ENCODE assay signal across 9 cellular contexts in the genomic region with DNA sequence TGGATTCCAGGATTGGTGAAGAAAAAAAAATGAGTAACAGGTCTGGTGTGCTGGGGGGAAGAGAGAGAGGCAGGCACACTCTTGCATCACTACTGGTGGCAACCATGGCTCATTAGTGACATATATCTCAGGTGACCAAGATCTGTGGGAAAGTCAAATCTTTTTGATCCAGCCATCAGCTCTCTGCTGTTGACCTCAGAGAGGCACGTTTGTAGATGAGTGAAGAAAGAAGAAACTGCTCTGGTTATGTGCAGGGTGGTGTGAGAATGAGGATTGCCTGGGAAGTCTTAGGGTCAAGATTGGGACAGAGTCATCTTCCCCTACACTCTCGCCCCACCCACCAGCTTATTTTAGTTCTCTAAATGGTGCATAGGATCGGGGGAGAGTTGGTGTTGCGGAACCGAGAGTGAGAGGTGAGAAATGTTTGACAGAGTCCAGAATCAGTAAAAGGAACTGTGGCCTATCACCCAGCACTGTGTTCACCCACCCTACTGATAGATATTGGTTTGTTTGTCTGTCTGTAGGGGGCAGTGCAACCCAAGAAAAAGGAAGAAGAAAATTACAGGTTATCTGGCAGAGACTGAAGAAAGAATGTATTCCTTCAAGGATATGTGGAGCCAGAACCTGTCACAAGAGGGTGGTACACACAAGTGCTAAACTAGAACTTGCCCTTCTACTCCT. TPM values are rescaled to one million over a fixed set of nuclear protein-coding genes. Genes with fewer than 3 reads are reported as not detected.
DNase-seq lines count a peak whose midpoint lies in the region; ATAC-seq and TF ChIP-seq lines count a peak whose summit lies in the region.
"Had no signal": no experiment of that assay in that cellular context is flagged by ENCODE, and none has a peak within 500 bp of the region (broad histone marks: within the 10 kb centered on the region; RNA-seq: fewer than 3 reads in every experiment).

No MANE protein-coding gene starts in this region.

- H3K27ac ChIP-seq in A673 (ENCODE audit: low read depth, low read length, poor library complexity, severe bottlenecking) (no peak overlapping the region), tibial artery (no peak overlapping the region)

- BruUV-seq in A673 (replicated peaks; lab: Mats Ljungman, UMichigan), result no TSS peak

- H3K9me3 ChIP-seq in A673 (ENCODE audit: low read depth, low read length, poor library complexity, severe bottlenecking) (no peaks in the 10 kb centered on the region), tibial artery (no peaks in the 10 kb centered on the region)

- DNase-seq in A673 (ENCODE audit: low spot score) (peak; percentile 83), GM03348 (ENCODE audit: low spot score) (peak; percentile 52), H4 (ENCODE audit: low spot score) (peak; percentile 79), RPMI7951 (ENCODE audit: low read depth) (peak; percentile 64), cerebellum (ENCODE audit: low spot score) (peak; percentile 36), left colon (no peak), tibial artery (no peak)

- peak; percentile 71 for TF ChIP-seq CTCF in A673 (conservative IDR thresholded peaks at IDR 0.05; ENCODE audit: low read depth, low read length)
- peak; percentile 45 to 70 for TF ChIP-seq CTCF in tibial artery (IDR thresholded peaks at IDR 0.05)

- TF ChIP-seq EP300 in Ishikawa (IDR thresholded peaks at IDR 0.05; ENCODE audit: borderline replicate concordance), result no peak

- H3K4me1 ChIP-seq in A673 (ENCODE audit: insufficient read depth, low read length, poor library complexity, severe bottlenecking), result no peaks in the 10 kb centered on the region
- H3K4me1 ChIP-seq in tibial artery, result no peaks in the 10 kb centered on the region

- POLR2A ChIA-PET in A673 (lab: Charles Lee; ENCODE audit: low non-redundant PET), result no interaction called here

- no peak overlapping the region for H3K4me3 ChIP-seq in A673 (ENCODE audit: low read depth, low read length, poor library complexity, severe bottlenecking)
- no peak overlapping the region for H3K4me3 ChIP-seq in tibial artery

- peak; percentile 84 for TF ChIP-seq RAD21 in Ishikawa (IDR thresholded peaks at IDR 0.05; ENCODE audit: low read depth)

- CTCF ChIA-PET in A673 (lab: Charles Lee), result no interaction called here

- H3K36me3 ChIP-seq in A673 (ENCODE audit: insufficient read depth, low read length, poor library complexity, severe bottlenecking) (no peaks in the 10 kb centered on the region), tibial artery (no peaks in the 10 kb centered on the region)

- intact Hi-C loops in A673 (cut with micrococcal nuclease; ENCODE audit: unreplicated experiment), result loop anchor here (5.0 to 10.0 kb wide), 4 partner anchors 179 to 899 kb away; no protein-coding TSS in a partner anchor
- intact Hi-C loops in left colon (cut with DNase I, micrococcal nuclease), result loop anchor here in 1 of 2 donors (5.0 kb wide), 1 partner anchor 201 kb away; no protein-coding TSS in a partner anchor
- intact Hi-C loops in tibial artery (cut with DNase I; ENCODE audit: low total_unique reads), result loop anchor here (10.0 kb wide), 1 partner anchor 209 kb away; no protein-coding TSS in a partner anchor

- H3K27me3 ChIP-seq in A673 (replicated peaks; ENCODE audit: insufficient read depth, low read depth, low read length, poor library complexity) (no peaks in the 10 kb centered on the region), tibial artery (no peaks in the 10 kb centered on the region)

- ATAC-seq in left colon, result peak; percentile 78

TF ChIP-seq in Ishikawa, 13 proteins besides CTCF, POLR2A, EP300 and RAD21:
- TF ChIP-seq FOXM1 (IDR thresholded peaks at IDR 0.05; ENCODE audit: borderline replicate concordance, low read depth) (no peak), TCF12 (IDR thresholded peaks at IDR 0.05; ENCODE audit: low read depth) (no peak), YY1 (IDR thresholded peaks at IDR 0.05; ENCODE audit: low read depth) (no peak), ZBTB7A (IDR thresholded peaks at IDR 0.05; ENCODE audit: low read depth) (no peak), EGR1 (IDR thresholded peaks at IDR 0.05) (no peak), TAF1 (IDR thresholded peaks at IDR 0.05; ENCODE audit: low read depth) (no peak)
- TF ChIP-seq, protein P1, sequence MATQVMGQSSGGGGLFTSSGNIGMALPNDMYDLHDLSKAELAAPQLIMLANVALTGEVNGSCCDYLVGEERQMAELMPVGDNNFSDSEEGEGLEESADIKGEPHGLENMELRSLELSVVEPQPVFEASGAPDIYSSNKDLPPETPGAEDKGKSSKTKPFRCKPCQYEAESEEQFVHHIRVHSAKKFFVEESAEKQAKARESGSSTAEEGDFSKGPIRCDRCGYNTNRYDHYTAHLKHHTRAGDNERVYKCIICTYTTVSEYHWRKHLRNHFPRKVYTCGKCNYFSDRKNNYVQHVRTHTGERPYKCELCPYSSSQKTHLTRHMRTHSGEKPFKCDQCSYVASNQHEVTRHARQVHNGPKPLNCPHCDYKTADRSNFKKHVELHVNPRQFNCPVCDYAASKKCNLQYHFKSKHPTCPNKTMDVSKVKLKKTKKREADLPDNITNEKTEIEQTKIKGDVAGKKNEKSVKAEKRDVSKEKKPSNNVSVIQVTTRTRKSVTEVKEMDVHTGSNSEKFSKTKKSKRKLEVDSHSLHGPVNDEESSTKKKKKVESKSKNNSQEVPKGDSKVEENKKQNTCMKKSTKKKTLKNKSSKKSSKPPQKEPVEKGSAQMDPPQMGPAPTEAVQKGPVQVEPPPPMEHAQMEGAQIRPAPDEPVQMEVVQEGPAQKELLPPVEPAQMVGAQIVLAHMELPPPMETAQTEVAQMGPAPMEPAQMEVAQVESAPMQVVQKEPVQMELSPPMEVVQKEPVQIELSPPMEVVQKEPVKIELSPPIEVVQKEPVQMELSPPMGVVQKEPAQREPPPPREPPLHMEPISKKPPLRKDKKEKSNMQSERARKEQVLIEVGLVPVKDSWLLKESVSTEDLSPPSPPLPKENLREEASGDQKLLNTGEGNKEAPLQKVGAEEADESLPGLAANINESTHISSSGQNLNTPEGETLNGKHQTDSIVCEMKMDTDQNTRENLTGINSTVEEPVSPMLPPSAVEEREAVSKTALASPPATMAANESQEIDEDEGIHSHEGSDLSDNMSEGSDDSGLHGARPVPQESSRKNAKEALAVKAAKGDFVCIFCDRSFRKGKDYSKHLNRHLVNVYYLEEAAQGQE (IDR thresholded peaks at IDR 0.05; ENCODE audit: low read depth), result no peak

RNA-seq across cellular contexts. Expression of gene ARMCX6, which starts 21.9 kb away (rescaled TPM):
- 39.9 and 44.7 TPM in 2 replicates for total RNA-seq in A673 (2021)
- 17.1 and 18.9 TPM in 2 replicates for total RNA-seq in H4 (2014; rRNA removed; shearing (Covaris generic))
- 24.6 and 37.5 TPM in 2 replicates for total RNA-seq in RPMI7951 (2014; rRNA removed; shearing (Covaris generic))
- total RNA-seq in cerebellum, result 18.2 TPM
- total RNA-seq in left colon, result 10 to 100 TPM; 18.2 to 19.2 TPM

RNA-seq across cellular contexts. Expression of gene ARMCX3, which starts 27.1 kb away (rescaled TPM):
- 31.7 and 37.8 TPM in 2 replicates for total RNA-seq in A673 (2021)
- total RNA-seq in H4 (2014; rRNA removed; shearing (Covaris generic)), result 13.0 and 18.4 TPM in 2 replicates
- total RNA-seq in RPMI7951 (2014; rRNA removed; shearing (Covaris generic)), result 24.2 and 25.0 TPM in 2 replicates
- total RNA-seq in cerebellum, result 53.4 TPM
- total RNA-seq in left colon, result 10 to 100 TPM; 26.6 to 35.3 TPM

RNA-seq across cellular contexts. Expression of gene ARMCX1, which starts 45.5 kb away (rescaled TPM):
- 6.1 and 6.2 TPM in 2 replicates for total RNA-seq in A673 (2021)
- total RNA-seq in H4 (2014; rRNA removed; shearing (Covaris generic)), result 23.2 and 24.4 TPM in 2 replicates
- 25.3 and 28.8 TPM in 2 replicates for total RNA-seq in RPMI7951 (2014; rRNA removed; shearing (Covaris generic))
- 37.0 TPM for total RNA-seq in cerebellum
- 1 to 10 TPM; 4.4 to 9.6 TPM for total RNA-seq in left colon
- total RNA-seq: T-helper 1 cell treated with Interleukin-12 subunit alpha and Interleukin-12 subunit beta and Interleukin-4 antibody, amounts not matched to agents 30 ng/mL and 1 ng/mL, for 36 hours had no signal

Comparison
In these comparisons a context has a peak if more than half of its experiments do, and no peak if none do; other contexts are left out.
1. DNase-seq: peak in A673 (single experiment), GM03348 (single experiment), H4 (single experiment), RPMI7951 (single experiment) and cerebellum (single experiment); none in left colon (0 of 2) and tibial artery (0 of 2).